Comparison of ENCODE assay signal across 1 cellular context in genomic region chr6:80547827-80548226, GRCh38.
A peak's percentile ranks its signal among the peaks of the same experiment; 100 is the strongest.
TF ChIP-seq lines count a peak whose summit lies in the region.

No MANE protein-coding gene starts in this region.

TF ChIP-seq in SK-N-SH, 30 proteins besides CTCF, POLR2A, EP300 and RAD21 (continued from another document):
- TF ChIP-seq ZBTB33 (IDR thresholded peaks at IDR 0.05; ENCODE audit: borderline replicate concordance, low read depth) (no peak), GATA2 (CRISPR knock-in tag; IDR thresholded peaks at IDR 0.05) (no peak), REST (IDR thresholded peaks at IDR 0.05; ENCODE audit: low read depth, low read length) (no peak), CHD2 (IDR thresholded peaks at IDR 0.05; ENCODE audit: low read length, partially characterized antibody) (no peak), USF1 (IDR thresholded peaks at IDR 0.05; ENCODE audit: borderline replicate concordance, low read depth) (no peak), TAF1 (IDR thresholded peaks at IDR 0.05; ENCODE audit: borderline replicate concordance, low read depth, low read length) (no peak), MXI1 (IDR thresholded peaks at IDR 0.05; ENCODE audit: low read depth, low read length) (no peak), TEAD4 (IDR thresholded peaks at IDR 0.05; ENCODE audit: borderline replicate concordance, insufficient read depth) (peak; percentile 74), POLR2AphosphoS5 (IDR thresholded peaks at IDR 0.05; ENCODE audit: low read depth, low read length) (no peak), FOXJ3 (CRISPR knock-in tag; IDR thresholded peaks at IDR 0.05) (no peak), TCF12 (IDR thresholded peaks at IDR 0.05) (peak; percentile 71), RXRA (IDR thresholded peaks at IDR 0.05; ENCODE audit: borderline replicate concordance, low read depth) (peak; percentile 34; the same call in 1 of the 2 replicates), FOXM1 (IDR thresholded peaks at IDR 0.05; ENCODE audit: low read depth) (no peak)
